1 cellular context compared by ENCODE assay signal in the genomic region with DNA sequence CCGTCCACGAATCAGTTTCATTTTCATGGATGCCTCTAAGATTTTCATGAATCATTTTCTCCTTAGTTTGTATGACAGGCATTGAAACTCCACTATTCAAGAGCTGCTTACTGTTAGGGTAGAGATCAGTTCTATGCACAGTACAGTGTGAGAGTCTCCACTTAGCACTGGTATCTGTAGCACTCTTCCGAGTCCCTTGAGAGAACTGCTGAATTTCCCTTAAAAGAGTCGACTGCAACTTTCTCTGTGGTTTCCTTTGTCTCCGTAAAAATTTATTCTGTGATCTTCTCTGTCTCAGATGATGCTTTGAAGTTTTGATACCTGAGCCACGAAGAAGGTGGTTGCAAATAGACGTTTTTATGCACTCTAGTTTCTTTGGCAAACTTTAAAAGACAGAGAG.
TF ChIP-seq lines count a peak whose summit lies in the region.

No MANE protein-coding gene starts in this region.

TF ChIP-seq in SK-N-SH, 30 proteins besides CTCF, POLR2A, EP300 and RAD21:
- TF ChIP-seq, protein P1, sequence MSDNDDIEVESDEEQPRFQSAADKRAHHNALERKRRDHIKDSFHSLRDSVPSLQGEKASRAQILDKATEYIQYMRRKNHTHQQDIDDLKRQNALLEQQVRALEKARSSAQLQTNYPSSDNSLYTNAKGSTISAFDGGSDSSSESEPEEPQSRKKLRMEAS (IDR thresholded peaks at IDR 0.05; ENCODE audit: low read depth) = no peak
- TF ChIP-seq RXRA (IDR thresholded peaks at IDR 0.05; ENCODE audit: borderline replicate concordance, low read depth) (no peak), NRF1 (IDR thresholded peaks at IDR 0.05; ENCODE audit: low read depth, low read length) (no peak), FOXJ3 (CRISPR knock-in tag; IDR thresholded peaks at IDR 0.05) (no peak)
- TF ChIP-seq, protein P2, sequence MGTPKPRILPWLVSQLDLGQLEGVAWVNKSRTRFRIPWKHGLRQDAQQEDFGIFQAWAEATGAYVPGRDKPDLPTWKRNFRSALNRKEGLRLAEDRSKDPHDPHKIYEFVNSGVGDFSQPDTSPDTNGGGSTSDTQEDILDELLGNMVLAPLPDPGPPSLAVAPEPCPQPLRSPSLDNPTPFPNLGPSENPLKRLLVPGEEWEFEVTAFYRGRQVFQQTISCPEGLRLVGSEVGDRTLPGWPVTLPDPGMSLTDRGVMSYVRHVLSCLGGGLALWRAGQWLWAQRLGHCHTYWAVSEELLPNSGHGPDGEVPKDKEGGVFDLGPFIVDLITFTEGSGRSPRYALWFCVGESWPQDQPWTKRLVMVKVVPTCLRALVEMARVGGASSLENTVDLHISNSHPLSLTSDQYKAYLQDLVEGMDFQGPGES (IDR thresholded peaks at IDR 0.05; ENCODE audit: low read depth, low read length) = no peak
- TF ChIP-seq, protein P3, sequence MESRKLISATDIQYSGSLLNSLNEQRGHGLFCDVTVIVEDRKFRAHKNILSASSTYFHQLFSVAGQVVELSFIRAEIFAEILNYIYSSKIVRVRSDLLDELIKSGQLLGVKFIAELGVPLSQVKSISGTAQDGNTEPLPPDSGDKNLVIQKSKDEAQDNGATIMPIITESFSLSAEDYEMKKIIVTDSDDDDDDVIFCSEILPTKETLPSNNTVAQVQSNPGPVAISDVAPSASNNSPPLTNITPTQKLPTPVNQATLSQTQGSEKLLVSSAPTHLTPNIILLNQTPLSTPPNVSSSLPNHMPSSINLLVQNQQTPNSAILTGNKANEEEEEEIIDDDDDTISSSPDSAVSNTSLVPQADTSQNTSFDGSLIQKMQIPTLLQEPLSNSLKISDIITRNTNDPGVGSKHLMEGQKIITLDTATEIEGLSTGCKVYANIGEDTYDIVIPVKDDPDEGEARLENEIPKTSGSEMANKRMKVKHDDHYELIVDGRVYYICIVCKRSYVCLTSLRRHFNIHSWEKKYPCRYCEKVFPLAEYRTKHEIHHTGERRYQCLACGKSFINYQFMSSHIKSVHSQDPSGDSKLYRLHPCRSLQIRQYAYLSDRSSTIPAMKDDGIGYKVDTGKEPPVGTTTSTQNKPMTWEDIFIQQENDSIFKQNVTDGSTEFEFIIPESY (IDR thresholded peaks at IDR 0.05; ENCODE audit: borderline replicate concordance, low read depth) = no peak
TF ChIP-seq in SK-N-SH: peak in this region for 0.
